15 cellular contexts compared by ENCODE assay signal in genomic region chr12:132448453-132448800, GRCh38. TPM values are rescaled to one million over a fixed set of nuclear protein-coding genes. Genes with fewer than 3 reads are reported as not detected.
A peak's percentile ranks its signal among the peaks of the same experiment; 100 is the strongest.
DNase-seq lines count a peak whose midpoint lies in the region; ATAC-seq and TF ChIP-seq lines count a peak whose summit lies in the region.
"Had no signal": no experiment of that assay in that cellular context is flagged by ENCODE, and none has a peak within 500 bp of the region (broad histone marks: within the 10 kb centered on the region; RNA-seq: fewer than 3 reads in every experiment).

No MANE protein-coding gene starts in this region.

- no peak for TF ChIP-seq CTCF in CD8-positive, alpha-beta T cell (IDR thresholded peaks at IDR 0.05)
- TF ChIP-seq CTCF in endothelial cell (IDR thresholded peaks at IDR 0.05; ENCODE audit: unreplicated experiment): no peak
- no peak for TF ChIP-seq CTCF in psoas muscle (IDR thresholded peaks at IDR 0.05)

- H3K4me3 ChIP-seq in BLaER1 (no peak overlapping the region), psoas muscle (no peak overlapping the region)
- no peak overlapping the region for H3K4me3 ChIP-seq in CD8-positive, alpha-beta T cell (ENCODE audit: low read depth, low read length)

- no peaks in the 10 kb centered on the region for H3K27me3 Mint-ChIP-seq in CD8-positive, alpha-beta T cell (ENCODE audit: low read depth)
- peaks cover 10% of the 10 kb centered on the region for H3K27me3 Mint-ChIP-seq in endothelial cell (ENCODE audit: unreplicated experiment)
- no peaks in the 10 kb centered on the region for H3K27me3 Mint-ChIP-seq in activated naive CD8-positive, alpha-beta T cell treated with anti-CD3 and anti-CD28 coated beads for 36 hours

- intact Hi-C loops in CD8-positive, alpha-beta T cell (cut with DNase I, micrococcal nuclease): no loop called here
- intact Hi-C loops in psoas muscle (cut with DNase I): no loop called here

- no peak overlapping the region for H3K9ac ChIP-seq in BLaER1

- peaks cover 52% of the 10 kb centered on the region for H3K4me1 Mint-ChIP-seq in CD8-positive, alpha-beta T cell (ENCODE audit: low read depth)
- peaks cover 9% of the 10 kb centered on the region for H3K4me1 Mint-ChIP-seq in endothelial cell (ENCODE audit: unreplicated experiment)
- peaks cover 43% of the 10 kb centered on the region for H3K4me1 Mint-ChIP-seq in activated naive CD8-positive, alpha-beta T cell treated with anti-CD3 and anti-CD28 coated beads for 36 hours

- DNase-seq in CD8-positive, alpha-beta T cell: no peak
- no peak for DNase-seq in endothelial cell (ENCODE audit: low spot score)
- DNase-seq in psoas muscle: peak; percentile 49 to 74
- no peak for DNase-seq in NCI-H1105 treated with DMSO at 0.1 percent for 48 hours (lab: John Stamatoyannopoulos, UW)
- DNase-seq in activated naive CD8-positive, alpha-beta T cell treated with anti-CD3 and anti-CD28 coated beads for 36 hours: no peak
- DNase-seq: GDM1, Kasumi-1, NCI-H187, NCI-H446 treated with DMSO at 0.1 percent for 48 hours, NCI-H526 treated with DMSO at 0.1 percent for 48 hours, Right ventricle myocardium superior had no signal

- peak overlapping the region; percentile 50; the same call in 1 of the 2 replicates for H3K27ac ChIP-seq in BLaER1
- no peak overlapping the region for H3K27ac ChIP-seq in CD8-positive, alpha-beta T cell (ENCODE audit: low read depth, low read length)
- no peak overlapping the region for H3K27ac ChIP-seq in psoas muscle

- WGBS in psoas muscle, 3 donors: 58 to 76% (median 62%) methylated on average over 8 of the region's 8 CpGs

- CTCF ChIA-PET in CD8-positive, alpha-beta T cell (lab: Charles Lee): interaction anchor here (2.7 kb wide), 1 partner anchor 33 kb away, joined by 9 read pairs; no protein-coding TSS in a partner anchor

- H3K9me3 ChIP-seq in BLaER1 (no peaks in the 10 kb centered on the region), psoas muscle (no peaks in the 10 kb centered on the region)
- no peaks in the 10 kb centered on the region for H3K9me3 ChIP-seq in CD8-positive, alpha-beta T cell (ENCODE audit: low read length)

- H3K4me2 ChIP-seq in BLaER1: peak overlapping the region; percentile 98

- no peak for ATAC-seq in CD8-positive, alpha-beta T cell
- ATAC-seq in psoas muscle: peak; percentile 19 to 64 (median 44)
- ATAC-seq in HG02588 (IDR thresholded peaks at IDR 0.05; ENCODE audit: unreplicated experiment): no peak
- ATAC-seq: HCT116 had no signal

- H3K36me3 ChIP-seq in BLaER1 (peaks cover 2% of the 10 kb centered on the region; the same call in 1 of the 2 replicates), psoas muscle (ENCODE audit: insufficient read depth in 1 of 2, low read depth in 1 of 2) (no peaks in the 10 kb centered on the region)
- no peaks in the 10 kb centered on the region for H3K36me3 ChIP-seq in CD8-positive, alpha-beta T cell (ENCODE audit: insufficient read depth, low read length)

- no peaks in the 10 kb centered on the region for H4K20me1 ChIP-seq in BLaER1

- H3K4me1 ChIP-seq in BLaER1 (peaks cover 97% of the 10 kb centered on the region), psoas muscle (no peaks in the 10 kb centered on the region)
- H3K4me1 ChIP-seq in CD8-positive, alpha-beta T cell (ENCODE audit: insufficient read depth, low read length): peaks cover 79% of the 10 kb centered on the region

- peak overlapping the region; percentile 64 for H3K27ac Mint-ChIP-seq in CD8-positive, alpha-beta T cell
- H3K27ac Mint-ChIP-seq in endothelial cell (ENCODE audit: unreplicated experiment): peak overlapping the region; percentile 48
- no peak overlapping the region for H3K27ac Mint-ChIP-seq in activated naive CD8-positive, alpha-beta T cell treated with anti-CD3 and anti-CD28 coated beads for 36 hours

- no peaks in the 10 kb centered on the region for H3K36me3 Mint-ChIP-seq in CD8-positive, alpha-beta T cell
- peaks cover 3% of the 10 kb centered on the region for H3K36me3 Mint-ChIP-seq in endothelial cell (ENCODE audit: low read depth, unreplicated experiment)
- peaks cover 5% of the 10 kb centered on the region for H3K36me3 Mint-ChIP-seq in activated naive CD8-positive, alpha-beta T cell treated with anti-CD3 and anti-CD28 coated beads for 36 hours

- no peaks in the 10 kb centered on the region for H3K9me3 Mint-ChIP-seq in CD8-positive, alpha-beta T cell
- H3K9me3 Mint-ChIP-seq in endothelial cell (ENCODE audit: unreplicated experiment): no peaks in the 10 kb centered on the region
- H3K9me3 Mint-ChIP-seq in activated naive CD8-positive, alpha-beta T cell treated with anti-CD3 and anti-CD28 coated beads for 36 hours: peaks cover 2% of the 10 kb centered on the region

- no peak overlapping the region for H3K4me3 Mint-ChIP-seq in CD8-positive, alpha-beta T cell
- no peak overlapping the region for H3K4me3 Mint-ChIP-seq in endothelial cell (ENCODE audit: unreplicated experiment)
- H3K4me3 Mint-ChIP-seq in activated naive CD8-positive, alpha-beta T cell treated with anti-CD3 and anti-CD28 coated beads for 36 hours: no peak overlapping the region
- H3K4me3 Mint-ChIP-seq: CD8-positive, alpha-beta memory T cell had no signal

- POLR2A ChIA-PET in CD8-positive, alpha-beta T cell (lab: Charles Lee): interaction anchor here (0.6 to 2.1 kb wide), 3 partner anchors 10 to 20 kb away, joined by 3 to 8 read pairs (median 5); no protein-coding TSS in a partner anchor

- H3K27me3 ChIP-seq in BLaER1 (no peaks in the 10 kb centered on the region), psoas muscle (ENCODE audit: insufficient read depth in 3 of 3, low read length in 2 of 3) (peaks cover 0 to 61% (median 8%) of the 10 kb centered on the region in 3 donors)
- H3K27me3 ChIP-seq in CD8-positive, alpha-beta T cell (ENCODE audit: insufficient read depth, low read length): no peaks in the 10 kb centered on the region

RNA-seq across cellular contexts. Expression of gene FBRSL1, which starts 41.5 kb away (rescaled TPM):
- 10 to 100 TPM; 78.5 to 82.0 TPM for total RNA-seq in CD8-positive, alpha-beta T cell
- total RNA-seq in endothelial cell (ENCODE audit: unreplicated experiment) (38.4 TPM), psoas muscle (10 to 100 TPM; 40.1 to 54.5 (median 43.0) TPM)
- polyA plus RNA-seq in psoas muscle: 10 to 100 TPM; 23.0 to 37.8 (median 32.8) TPM
- total RNA-seq in activated naive CD8-positive, alpha-beta T cell treated with anti-CD3 and anti-CD28 coated beads for 36 hours: 10 to 100 TPM; 53.1 to 55.9 TPM

Comparison
In these comparisons a context has a peak if more than half of its experiments do, and no peak if none do; other contexts are left out.
1. ATAC-seq: peak in psoas muscle (4 of 4); none in CD8-positive, alpha-beta T cell (single experiment) and HG02588 (single experiment).
2. DNase-seq: peak in psoas muscle (2 of 2); none in CD8-positive, alpha-beta T cell (0 of 7), endothelial cell (single experiment), NCI-H1105 treated with DMSO at 0.1 percent for 48 hours (single experiment) and activated naive CD8-positive, alpha-beta T cell treated with anti-CD3 and anti-CD28 coated beads for 36 hours (single experiment).